Comparison of ENCODE assay signal across 1 cellular context in genomic region chr2:160493227-160494028, GRCh38.
TF ChIP-seq lines count a peak whose summit lies in the region.

A gene with protein sequence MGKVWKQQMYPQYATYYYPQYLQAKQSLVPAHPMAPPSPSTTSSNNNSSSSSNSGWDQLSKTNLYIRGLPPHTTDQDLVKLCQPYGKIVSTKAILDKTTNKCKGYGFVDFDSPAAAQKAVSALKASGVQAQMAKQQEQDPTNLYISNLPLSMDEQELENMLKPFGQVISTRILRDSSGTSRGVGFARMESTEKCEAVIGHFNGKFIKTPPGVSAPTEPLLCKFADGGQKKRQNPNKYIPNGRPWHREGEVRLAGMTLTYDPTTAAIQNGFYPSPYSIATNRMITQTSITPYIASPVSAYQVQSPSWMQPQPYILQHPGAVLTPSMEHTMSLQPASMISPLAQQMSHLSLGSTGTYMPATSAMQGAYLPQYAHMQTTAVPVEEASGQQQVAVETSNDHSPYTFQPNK (minus strand): TSS chr2:160493807. CDS start chr2:160493363, 444 bp downstream.

TF ChIP-seq in IMR-90, 13 proteins besides CTCF, POLR2A, EP300 and RAD21 (continued from another document):
- TF ChIP-seq, protein P1, sequence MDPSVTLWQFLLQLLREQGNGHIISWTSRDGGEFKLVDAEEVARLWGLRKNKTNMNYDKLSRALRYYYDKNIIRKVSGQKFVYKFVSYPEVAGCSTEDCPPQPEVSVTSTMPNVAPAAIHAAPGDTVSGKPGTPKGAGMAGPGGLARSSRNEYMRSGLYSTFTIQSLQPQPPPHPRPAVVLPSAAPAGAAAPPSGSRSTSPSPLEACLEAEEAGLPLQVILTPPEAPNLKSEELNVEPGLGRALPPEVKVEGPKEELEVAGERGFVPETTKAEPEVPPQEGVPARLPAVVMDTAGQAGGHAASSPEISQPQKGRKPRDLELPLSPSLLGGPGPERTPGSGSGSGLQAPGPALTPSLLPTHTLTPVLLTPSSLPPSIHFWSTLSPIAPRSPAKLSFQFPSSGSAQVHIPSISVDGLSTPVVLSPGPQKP (IDR thresholded peaks at IDR 0.05; ENCODE audit: borderline replicate concordance, low read depth, low read length) = no peak
